In genomic region chr2:178221556-178221955, GRCh38 we compare ENCODE assay signal across 9 cellular contexts. TPM values are rescaled to one million over a fixed set of nuclear protein-coding genes. Genes with fewer than 3 reads are reported as not detected.
"Had no signal": no experiment of that assay in that cellular context is flagged by ENCODE, and none has a peak within 500 bp of the region (broad histone marks: within the 10 kb centered on the region; RNA-seq: fewer than 3 reads in every experiment).

No MANE protein-coding gene starts in this region.

- H3K27ac ChIP-seq: HL-60 had no signal

- FAIRE-seq: HepG2, HTR-8/SVneo, K562 had no signal

- H3K4me3 ChIP-seq: K562 had no signal

- DNase-seq: IMR-90, KBM-7, KG1 had no signal

- ATAC-seq: HepG2, K562 had no signal

RNA-seq across cellular contexts. Expression of gene OSBPL6, which starts 27.2 kb away (rescaled TPM):
- total RNA-seq: HT-29 had no signal
- polyA plus RNA-seq: IgD-negative memory B cell had no signal
